17 cellular contexts compared by ENCODE assay signal in genomic region chr6:43942616-43943015, GRCh38.
DNase-seq lines count a peak whose midpoint lies in the region; ATAC-seq and TF ChIP-seq lines count a peak whose summit lies in the region.
"Had no signal": no experiment of that assay in that cellular context is flagged by ENCODE, and none has a peak within 500 bp of the region (broad histone marks: within the 10 kb centered on the region; RNA-seq: fewer than 3 reads in every experiment).

No MANE protein-coding gene starts in this region.

- H3K14ac ChIP-seq in IMR-90 (replicated peaks; ENCODE audit: low read depth, low read length), result no peak overlapping the region

- no peak overlapping the region for H2BK5ac ChIP-seq in IMR-90 (ENCODE audit: low read depth, low read length, poor library complexity, severe bottlenecking)

- DNase-seq in Calu3 (no peak), IMR-90 (no peak), endodermal cell (peak; percentile 31), sigmoid colon (peak; percentile 28), superior temporal gyrus (ENCODE audit: extremely low spot score) (no peak), cerebellum (ENCODE audit: low spot score) (no peak)
- DNase-seq: CD8-positive, alpha-beta memory T cell; DMS 273 treated with DMSO at 0.1 percent for 48 hours; NCI-H2081 treated with DMSO at 0.1 percent for 48 hours; NCI-H2227 treated with DMSO at 0.1 percent for 48 hours; NCI-H526; NK-92 treated with Interleukin-12 subunit alpha and Interleukin-12 subunit beta, amount 100 ng/mL, for 24 hours had no signal

- H4K8ac ChIP-seq in IMR-90 (ENCODE audit: low read depth in 2 of 2, low read length in 2 of 2), result no peak overlapping the region; a peak in 1 of 4 replicates

- H3K27ac Mint-ChIP-seq in Calu3 (ENCODE audit: unreplicated experiment) (peak overlapping the region; percentile 8), endodermal cell (no peak overlapping the region)
- H3K27ac Mint-ChIP-seq: CD8-positive, alpha-beta memory T cell had no signal

- H3K4me1 ChIP-seq in IMR-90 (ENCODE audit: control insufficient read depth, insufficient read depth, low read length) (no peaks in the 10 kb centered on the region; the same call in 1 of the 2 replicates), endodermal cell (ENCODE audit: control insufficient read depth, insufficient read depth, low read length) (peaks cover 4% of the 10 kb centered on the region), sigmoid colon (no peaks in the 10 kb centered on the region)
- H3K4me1 ChIP-seq: HAP-1 had no signal

- H4K91ac ChIP-seq in IMR-90 (ENCODE audit: insufficient read depth, low read depth, low read length), result no peak overlapping the region

- H3K9me1 ChIP-seq in IMR-90 (ENCODE audit: insufficient read depth, low read length), result no peaks in the 10 kb centered on the region

- no peak overlapping the region for H3K23ac ChIP-seq in IMR-90 (ENCODE audit: low read depth, low read length)

- H3K27me3 ChIP-seq in IMR-90 (ENCODE audit: control insufficient read depth, insufficient read depth, low read length), result peaks cover 4% of the 10 kb centered on the region; the same call in 1 of the 2 replicates
- H3K27me3 ChIP-seq in endodermal cell (ENCODE audit: control insufficient read depth, insufficient read depth, low read length, poor library complexity, severe bottlenecking), result no peaks in the 10 kb centered on the region
- no peaks in the 10 kb centered on the region for H3K27me3 ChIP-seq in sigmoid colon
- H3K27me3 ChIP-seq: BE2C, SJCRH30 had no signal

- in situ Hi-C loops in IMR-90 (cut with MboI; ENCODE audit: low sequenced_read_pairs), result no loop called here

- H3K36me3 ChIP-seq in IMR-90 (ENCODE audit: control insufficient read depth, insufficient read depth, low read length) (no peaks in the 10 kb centered on the region), endodermal cell (ENCODE audit: control insufficient read depth, insufficient read depth, low read length) (no peaks in the 10 kb centered on the region), sigmoid colon (no peaks in the 10 kb centered on the region)
- H3K36me3 ChIP-seq: BE2C, HAP-1, SJCRH30 had no signal

- no peak for ATAC-seq in IMR-90 (ENCODE audit: low read depth)
- no peak for ATAC-seq in GM18909 (IDR thresholded peaks at IDR 0.05; ENCODE audit: poor library complexity, unreplicated experiment)

- H3K4ac ChIP-seq in IMR-90 (ENCODE audit: low read depth, low read length), result peak overlapping the region; percentile 23; the same call in 1 of the 2 replicates

- no peak overlapping the region for H3K4me2 ChIP-seq in IMR-90 (ENCODE audit: low read depth, low read length)

- H2AK5ac ChIP-seq in IMR-90 (ENCODE audit: low read depth, low read length), result peak overlapping the region; percentile 14; the same call in 1 of the 2 replicates

- H3K27me3 Mint-ChIP-seq in Calu3 (ENCODE audit: unreplicated experiment), result no peaks in the 10 kb centered on the region
- no peaks in the 10 kb centered on the region for H3K27me3 Mint-ChIP-seq in endodermal cell (ENCODE audit: insufficient read depth)

- CTCF ChIA-PET in Calu3 (lab: Charles Lee), result interaction anchor here (1.4 to 2.4 kb wide), 3 partner anchors 12 to 174 kb away, joined by 5 to 9 read pairs (median 6); no protein-coding TSS in a partner anchor
- CTCF ChIA-PET in IMR-90 (lab: Yijun Ruan, JAX), result interaction anchor here (0.5 to 1.5 kb wide), 2 partner anchors 170 to 337 kb away, joined by 3 to 4 read pairs; no protein-coding TSS in a partner anchor

- BruUV-seq in Calu3 (replicated peaks; lab: Mats Ljungman, UMichigan) (no TSS peak), IMR-90 (replicated peaks; lab: Mats Ljungman, UMichigan) (no TSS peak)

- H4K20me1 ChIP-seq in IMR-90 (ENCODE audit: insufficient read depth, low read length), result no peaks in the 10 kb centered on the region

- H3K27ac ChIP-seq in IMR-90 (ENCODE audit: insufficient read depth, low read length) (no peak overlapping the region), endodermal cell (ENCODE audit: low read depth, low read length) (no peak overlapping the region), sigmoid colon (no peak overlapping the region)
- H3K27ac ChIP-seq: RWPE1 had no signal

- H3K18ac ChIP-seq in IMR-90 (ENCODE audit: low read depth, low read length), result no peak overlapping the region

- no peak overlapping the region for H2AFZ ChIP-seq in IMR-90 (replicated peaks; ENCODE audit: low read length, poor library complexity)

- intact Hi-C loops in Calu3 (cut with micrococcal nuclease; ENCODE audit: unreplicated experiment) (no loop called here), IMR-90 (cut with micrococcal nuclease) (no loop called here), sigmoid colon (cut with DNase I) (no loop called here)

- H2BK15ac ChIP-seq in IMR-90 (ENCODE audit: low read depth, low read length), result no peak overlapping the region; the same call in 2 of the 3 replicates

- peaks cover 38% of the 10 kb centered on the region for H3K4me1 Mint-ChIP-seq in Calu3 (ENCODE audit: low read depth, unreplicated experiment)
- peaks cover 30% of the 10 kb centered on the region for H3K4me1 Mint-ChIP-seq in endodermal cell
- H3K4me1 Mint-ChIP-seq: CD8-positive, alpha-beta memory T cell had no signal

- H2BK120ac ChIP-seq in IMR-90 (ENCODE audit: low read depth, low read length), result no peak overlapping the region

- no CpG with 5 or more reads among the region's 3 CpGs for WGBS in IMR-90 (ENCODE audit: extremely low coverage in 2 of 2, insufficient read length in 1 of 2), 2 experiments
- WGBS in endodermal cell (ENCODE audit: insufficient coverage in 1 of 2, insufficient read length in 1 of 2), 2 experiments, result 90 to 100% methylated on average over 2 to 3 of the region's 3 CpGs
- WGBS in sigmoid colon, 2 donors, result 93 to 95% methylated on average over 3 of the region's 3 CpGs

- no peak for TF ChIP-seq POLR2A in IMR-90 (IDR thresholded peaks at IDR 0.05; ENCODE audit: low read depth, low read length)
- TF ChIP-seq POLR2A in sigmoid colon (IDR thresholded peaks at IDR 0.05), result no peak

- H3K9me3 Mint-ChIP-seq in Calu3 (ENCODE audit: low read depth, unreplicated experiment), result peaks cover 10% of the 10 kb centered on the region
- H3K9me3 Mint-ChIP-seq in endodermal cell, result peaks cover 18% of the 10 kb centered on the region

- H3K36me3 Mint-ChIP-seq in Calu3 (ENCODE audit: insufficient read depth, unreplicated experiment) (no peaks in the 10 kb centered on the region), endodermal cell (ENCODE audit: low read depth) (no peaks in the 10 kb centered on the region)

- TF ChIP-seq CTCF in Calu3 (IDR thresholded peaks at IDR 0.05; ENCODE audit: unreplicated experiment) (no peak), IMR-90 (conservative IDR thresholded peaks at IDR 0.05; ENCODE audit: low read depth, low read length) (no peak), endodermal cell (conservative IDR thresholded peaks at IDR 0.05) (no peak), sigmoid colon (IDR thresholded peaks at IDR 0.05) (no peak)

- POLR2A ChIA-PET in IMR-90 (lab: Charles Lee; ENCODE audit: unreplicated experiment), result no interaction called here

- H4K5ac ChIP-seq in IMR-90 (ENCODE audit: low read depth, low read length), result no peak overlapping the region

- TF ChIP-seq EP300 in sigmoid colon (IDR thresholded peaks at IDR 0.05), result no peak

- H2BK20ac ChIP-seq in IMR-90 (ENCODE audit: low read depth, low read length), result no peak overlapping the region; the same call in 1 of the 2 replicates

- H3K9ac ChIP-seq in IMR-90 (ENCODE audit: low read depth, low read length) (no peak overlapping the region), endodermal cell (ENCODE audit: extremely low read depth, low read length, poor library complexity, severe bottlenecking) (no peak overlapping the region)

- no peak for TF ChIP-seq RAD21 in IMR-90 (IDR thresholded peaks at IDR 0.05; ENCODE audit: low read length)

- no peak overlapping the region for H2AK9ac ChIP-seq in IMR-90 (replicated peaks; ENCODE audit: low read depth, low read length, poor library complexity)

- dilution Hi-C loops in IMR-90 (cut with HindIII; ENCODE audit: low sequenced_read_pairs, unreplicated experiment), result no loop called here

- H3K4me3 ChIP-seq in IMR-90 (ENCODE audit: insufficient read depth, low read depth, low read length) (no peak overlapping the region), endodermal cell (ENCODE audit: low read length) (no peak overlapping the region), sigmoid colon (no peak overlapping the region)
- H3K4me3 ChIP-seq: HAP-1, SJCRH30 had no signal

- H3K56ac ChIP-seq in IMR-90 (ENCODE audit: extremely low read depth, insufficient read depth, low read length), result no peak overlapping the region

- H3K4me3 Mint-ChIP-seq in Calu3 (ENCODE audit: low read depth, unreplicated experiment) (no peak overlapping the region), endodermal cell (no peak overlapping the region)
- H3K4me3 Mint-ChIP-seq: CD8-positive, alpha-beta memory T cell had no signal

- H3K9me3 ChIP-seq in IMR-90 (ENCODE audit: control insufficient read depth, insufficient read depth, low read length) (peaks cover 7% of the 10 kb centered on the region), endodermal cell (ENCODE audit: control insufficient read depth, low read length) (peaks cover 19% of the 10 kb centered on the region), sigmoid colon (peaks cover 0 to 4% (median under 1%) of the 10 kb centered on the region in 4 donors)
- H3K9me3 ChIP-seq: BE2C had no signal

- no peaks in the 10 kb centered on the region for H3K79me1 ChIP-seq in IMR-90 (ENCODE audit: low read depth in 1 of 2, low read length in 2 of 2)

TF ChIP-seq in IMR-90, 13 proteins besides CTCF, POLR2A, EP300 and RAD21 (continues in another document):
- TF ChIP-seq MAZ (IDR thresholded peaks at IDR 0.05; ENCODE audit: borderline replicate concordance, low read depth, low read length), result no peak
- no peak for TF ChIP-seq FOS (IDR thresholded peaks at IDR 0.05; ENCODE audit: low read depth, low read length)
- TF ChIP-seq CHD1 (IDR thresholded peaks at IDR 0.05; ENCODE audit: low read depth, low read length), result no peak
- TF ChIP-seq ELK1 (IDR thresholded peaks at IDR 0.05; ENCODE audit: borderline replicate concordance, low read depth, low read length), result no peak
- TF ChIP-seq BHLHE40 (IDR thresholded peaks at IDR 0.05; ENCODE audit: low read depth, low read length), result no peak
- TF ChIP-seq SMC3 (IDR thresholded peaks at IDR 0.05; ENCODE audit: low read depth, low read length), result no peak
- no peak for TF ChIP-seq CEBPB (IDR thresholded peaks at IDR 0.05; ENCODE audit: low read depth, low read length)
- TF ChIP-seq RCOR1 (IDR thresholded peaks at IDR 0.05; ENCODE audit: insufficient replicate concordance, low read length), result no peak
- TF ChIP-seq NFE2L2 (IDR thresholded peaks at IDR 0.05; ENCODE audit: low read depth, low read length), result no peak

Comparison
In these comparisons a context has a peak if more than half of its experiments do, and no peak if none do; other contexts are left out.
1. DNase-seq: peak in endodermal cell (single experiment) and sigmoid colon (single experiment); none in Calu3 (single experiment), IMR-90 (single experiment), superior temporal gyrus (single experiment) and cerebellum (single experiment).